Comparison of ENCODE assay signal across 9 cellular contexts in genomic region chr5:44875661-44876250, GRCh38.
DNase-seq lines count a peak whose midpoint lies in the region; ATAC-seq, FAIRE-seq and TF ChIP-seq lines count a peak whose summit lies in the region.
"Had no signal": no experiment of that assay in that cellular context is flagged by ENCODE, and none has a peak within 500 bp of the region (broad histone marks: within the 10 kb centered on the region; RNA-seq: fewer than 3 reads in every experiment).

No MANE protein-coding gene starts in this region.

- H3K36me3 ChIP-seq in HepG2 (replicated peaks in 1 of 2; ENCODE audit: control insufficient read depth in 1 of 2, insufficient read depth in 2 of 2, low read length in 2 of 2) (no peaks in the 10 kb centered on the region), transverse colon (no peaks in the 10 kb centered on the region), BE2C (no peaks in the 10 kb centered on the region)
- H3K36me3 ChIP-seq: pancreas had no signal

- FAIRE-seq in GM12892 (lab: Jason Lieb, UNC) (peak; percentile 79), HepG2 (lab: Jason Lieb, UNC) (no peak)
- FAIRE-seq: pancreas had no signal

- H3K9ac ChIP-seq in HepG2 (ENCODE audit: insufficient read depth, low read depth, low read length): no peak overlapping the region

- no peak overlapping the region; the same call in 1 of the 2 replicates for H3K4me2 ChIP-seq in HepG2 (ENCODE audit: low read depth, low read length)

- in situ Hi-C loops in HepG2 (cut with HindIII; ENCODE audit: extremely low pct_ligation_motif_present, low pct_unique_long_range_greater_than_20kb): no loop called here
- in situ Hi-C loops in transverse colon (cut with MboI; ENCODE audit: low pct_ligation_motif_present in 1 of 4, low pct_unique_long_range_greater_than_20kb in 1 of 4, low sequenced_read_pairs in 3 of 4): no loop called here

- WGBS in HepG2 (ENCODE audit: low lambda C conversion rate): 1% methylated on average over 4 of the region's 4 CpGs
- WGBS in transverse colon (ENCODE audit: low coverage in 1 of 2), 2 donors: 41 to 42% methylated on average over 4 of the region's 4 CpGs

- intact Hi-C loops in HepG2 (cut with micrococcal nuclease; ENCODE audit: unreplicated experiment): no loop called here
- intact Hi-C loops in transverse colon (cut with DNase I; ENCODE audit: low total_unique reads): no loop called here

- no peak; a peak in 1 of 4 replicates for TF ChIP-seq EP300 in HepG2 (IDR thresholded peaks at IDR 0.05; ENCODE audit: low read depth in 2 of 2, low read length in 2 of 2)
- TF ChIP-seq EP300 in HepG2 (CRISPR knock-in tag; IDR thresholded peaks at IDR 0.05; ENCODE audit: borderline replicate concordance): no peak
- no peak for TF ChIP-seq EP300 in transverse colon (IDR thresholded peaks at IDR 0.05; ENCODE audit: low read depth)

- TF ChIP-seq POLR2A in GM12892 (IDR thresholded peaks at IDR 0.05; ENCODE audit: low read depth, low read length) (no peak), HepG2 (IDR thresholded peaks at IDR 0.05; ENCODE audit: insufficient read depth in 1 of 2, low read depth in 2 of 2, low read length in 2 of 2) (no peak), transverse colon (IDR thresholded peaks at IDR 0.05) (no peak)

- no peaks in the 10 kb centered on the region for H3K79me2 ChIP-seq in HepG2 (ENCODE audit: insufficient read depth, low read length)

- H3K9me3 ChIP-seq in HepG2 (ENCODE audit: low read length) (no peaks in the 10 kb centered on the region), transverse colon (no peaks in the 10 kb centered on the region), BE2C (no peaks in the 10 kb centered on the region)
- H3K9me3 ChIP-seq: pancreas had no signal

- no peaks in the 10 kb centered on the region for H3K27me3 ChIP-seq in HepG2 (ENCODE audit: control insufficient read depth in 1 of 2, insufficient read depth in 2 of 2, low read length in 2 of 2)
- no peaks in the 10 kb centered on the region for H3K27me3 ChIP-seq in transverse colon
- H3K27me3 ChIP-seq in BE2C: no peaks in the 10 kb centered on the region
- H3K27me3 ChIP-seq: pancreas had no signal

- H4K20me1 ChIP-seq in HepG2 (ENCODE audit: insufficient read depth, low read length): no peaks in the 10 kb centered on the region

- no peak for TF ChIP-seq RAD21 in HepG2 (CRISPR knock-in tag; IDR thresholded peaks at IDR 0.05)

- no peak overlapping the region for H2AFZ ChIP-seq in HepG2 (ENCODE audit: low read length)

- POLR2A ChIA-PET in HepG2 (lab: Yijun Ruan, JAX): no interaction called here

- H3K4me1 ChIP-seq in HepG2 (ENCODE audit: insufficient read depth, low read length) (no peaks in the 10 kb centered on the region), transverse colon (no peaks in the 10 kb centered on the region), BE2C (no peaks in the 10 kb centered on the region)
- H3K4me1 ChIP-seq: pancreas had no signal

- H3K4me3 ChIP-seq in HepG2 (replicated peaks in 1 of 3; ENCODE audit: insufficient read depth in 1 of 3, low read depth in 2 of 3, low read length in 3 of 3): no peak overlapping the region
- no peak overlapping the region for H3K4me3 ChIP-seq in transverse colon
- no peak overlapping the region for H3K4me3 ChIP-seq in BE2C (ENCODE audit: low read depth, low read length)
- H3K4me3 ChIP-seq: pancreas had no signal

- BruUV-seq in HepG2 (replicated peaks; lab: Mats Ljungman, UMichigan): no TSS peak

- DNase-seq in GM12892 (ENCODE audit: insufficient read length) (no peak), HepG2 (ENCODE audit: low spot score) (peak; percentile 51), transverse colon (no peak), BE2C (no peak), globus pallidus (ENCODE audit: low spot score) (no peak)
- peak; percentile 5 to 31 for DNase-seq in activated CD4-positive, alpha-beta T cell treated with anti-CD3 and anti-CD28 coated beads, Interleukin-2, amount 50 U/mL, for 48 hours
- DNase-seq: pancreas had no signal

- TF ChIP-seq CTCF in HepG2 (CRISPR knock-in tag; IDR thresholded peaks at IDR 0.05) (no peak), transverse colon (IDR thresholded peaks at IDR 0.05) (no peak), BE2C (IDR thresholded peaks at IDR 0.05; ENCODE audit: low read depth, low read length) (no peak)

- ATAC-seq in GM21447 (IDR thresholded peaks at IDR 0.05; ENCODE audit: unreplicated experiment): peak; percentile 99
- peak; percentile 98 for ATAC-seq in HG03571 (IDR thresholded peaks at IDR 0.05; ENCODE audit: unreplicated experiment)
- ATAC-seq in HepG2: no peak

- H3K27ac ChIP-seq in HepG2 (ENCODE audit: extremely low read length, insufficient read depth, low read length) (no peak overlapping the region), transverse colon (no peak overlapping the region)
- H3K27ac ChIP-seq: pancreas had no signal

- CTCF ChIA-PET in HepG2 (lab: Yijun Ruan, JAX; ENCODE audit: low intra/inter-chr PET ratio, low total read pairs): no interaction called here

TF ChIP-seq in HepG2, 621 proteins besides CTCF, POLR2A, EP300 and RAD21:
- no peak for TF ChIP-seq ZNF33A (CRISPR knock-in tag; IDR thresholded peaks at IDR 0.05; ENCODE audit: borderline replicate concordance)
- TF ChIP-seq ELF1 (CRISPR knock-in tag; IDR thresholded peaks at IDR 0.05): no peak
- TF ChIP-seq FOSL2 (CRISPR knock-in tag; IDR thresholded peaks at IDR 0.05): peak; percentile 74
- TF ChIP-seq TFE3 (CRISPR knock-in tag; IDR thresholded peaks at IDR 0.05): peak; percentile 65
- no peak for TF ChIP-seq MIER2 (CRISPR knock-in tag; IDR thresholded peaks at IDR 0.05)
TF ChIP-seq in HepG2: peak in this region for 2.

Comparison
In these comparisons a context has a peak if more than half of its experiments do, and no peak if none do; other contexts are left out.
1. DNase-seq: peak in activated CD4-positive, alpha-beta T cell treated with anti-CD3 and anti-CD28 coated beads, Interleukin-2, amount 50 U/mL, for 48 hours (2 of 2) and HepG2 (single experiment); none in GM12892 (single experiment), transverse colon (single experiment), BE2C (single experiment) and globus pallidus (single experiment).